Comparison of ENCODE assay signal across 16 cellular contexts in the genomic region with DNA sequence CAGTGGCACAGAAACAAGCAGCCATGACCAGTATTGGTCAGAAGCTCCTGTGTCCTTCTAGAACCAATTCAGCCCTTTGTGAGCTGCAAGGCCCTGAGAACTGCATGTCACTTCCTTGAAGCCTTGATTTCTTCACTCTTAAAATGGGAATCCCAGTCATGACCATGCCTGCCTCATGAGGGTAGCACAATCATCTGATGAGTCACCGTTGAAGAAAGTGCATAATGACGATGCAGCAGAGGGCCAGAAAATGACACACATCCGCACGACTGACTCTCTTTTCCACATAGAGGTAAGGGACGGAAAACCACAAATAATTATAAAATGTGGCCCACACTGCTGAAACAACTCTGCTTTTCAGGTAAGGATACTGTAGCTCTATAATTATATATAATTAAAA.
DNase-seq lines count a peak whose midpoint lies in the region; ATAC-seq, FAIRE-seq and TF ChIP-seq lines count a peak whose summit lies in the region.
"Had no signal": no experiment of that assay in that cellular context is flagged by ENCODE, and none has a peak within 500 bp of the region (broad histone marks: within the 10 kb centered on the region; RNA-seq: fewer than 3 reads in every experiment).

No MANE protein-coding gene starts in this region.

- H3K79me2 ChIP-seq in PC-3 (ENCODE audit: low read length): no peaks in the 10 kb centered on the region
- H3K79me2 ChIP-seq: parathyroid adenoma had no signal

- H2AFZ ChIP-seq in PC-3 (ENCODE audit: low read length): no peak overlapping the region
- H2AFZ ChIP-seq: parathyroid adenoma had no signal

- H3K27ac ChIP-seq in PC-3 (ENCODE audit: low read length) (no peak overlapping the region), adrenal gland (no peak overlapping the region)
- H3K27ac ChIP-seq: BLaER1, parathyroid adenoma had no signal

- H3K9me3 ChIP-seq in PC-3 (ENCODE audit: low read length) (no peaks in the 10 kb centered on the region), adrenal gland (replicated peaks in 1 of 3) (no peaks in the 10 kb centered on the region)
- H3K9me3 ChIP-seq: BLaER1, SK-N-SH had no signal

- H3K9ac ChIP-seq in PC-3 (ENCODE audit: low read length): no peak overlapping the region
- H3K9ac ChIP-seq: BLaER1, parathyroid adenoma, SK-N-SH had no signal

- intact Hi-C loops in PC-3 (cut with micrococcal nuclease): no loop called here
- intact Hi-C loops in adrenal gland (cut with DNase I): no loop called here

- H3K4me2 ChIP-seq in PC-3 (ENCODE audit: low read length): no peak overlapping the region
- H3K4me2 ChIP-seq: BLaER1, SK-N-SH had no signal

- H3K9me2 ChIP-seq in PC-3 (replicated peaks; ENCODE audit: low read length): no peaks in the 10 kb centered on the region
- H3K9me2 ChIP-seq: SK-N-SH had no signal

- CTCF ChIA-PET in PC-3 (lab: Charles Lee): no interaction called here

- no peak for TF ChIP-seq POLR2A in adrenal gland (IDR thresholded peaks at IDR 0.05)

- no peaks in the 10 kb centered on the region for H3K4me1 ChIP-seq in PC-3 (ENCODE audit: insufficient read depth, low read length)
- no peaks in the 10 kb centered on the region for H3K4me1 ChIP-seq in adrenal gland (replicated peaks in 1 of 2)
- H3K4me1 ChIP-seq: BLaER1, parathyroid adenoma had no signal

- FAIRE-seq in urothelium cell line (lab: Jason Lieb, UNC): no peak
- FAIRE-seq: frontal cortex, HTR-8/SVneo had no signal

- H4K20me1 ChIP-seq in PC-3 (ENCODE audit: low read length): no peaks in the 10 kb centered on the region
- H4K20me1 ChIP-seq: BLaER1 had no signal

- H3K27me3 ChIP-seq in PC-3 (ENCODE audit: low read length) (no peaks in the 10 kb centered on the region), adrenal gland (no peaks in the 10 kb centered on the region)
- H3K27me3 ChIP-seq: BLaER1 had no signal

- ATAC-seq in PC-3: no peak
- ATAC-seq in GM19023 (IDR thresholded peaks at IDR 0.05; ENCODE audit: unreplicated experiment): no peak

- BruUV-seq in PC-3 (replicated peaks; lab: Mats Ljungman, UMichigan): no TSS peak

- POLR2A ChIA-PET in PC-3 (lab: Charles Lee; ENCODE audit: unreplicated experiment): no interaction called here

- H3K4me3 ChIP-seq in PC-3 (ENCODE audit: low read length) (no peak overlapping the region), epithelial cell of esophagus (ENCODE audit: low read length) (no peak overlapping the region), adrenal gland (no peak overlapping the region)
- H3K4me3 ChIP-seq: BLaER1 had no signal

- H3F3A ChIP-seq in PC-3 (ENCODE audit: low read length, unreplicated experiment): no peaks in the 10 kb centered on the region

- no peaks in the 10 kb centered on the region for H3K36me3 ChIP-seq in PC-3 (ENCODE audit: low read depth, low read length)
- H3K36me3 ChIP-seq in adrenal gland (replicated peaks in 1 of 2): no peaks in the 10 kb centered on the region
- H3K36me3 ChIP-seq: BLaER1 had no signal

- 78 to 87% (median 83%) methylated on average over 5 of the region's 5 CpGs for WGBS in adrenal gland, 4 donors

- TF ChIP-seq CTCF in PC-3 (conservative IDR thresholded peaks at IDR 0.05; ENCODE audit: low read depth, low read length): no peak
- TF ChIP-seq CTCF in epithelial cell of esophagus (IDR thresholded peaks at IDR 0.05; ENCODE audit: insufficient read depth, low read depth, low read length, missing control alignments): no peak
- TF ChIP-seq CTCF in adrenal gland (IDR thresholded peaks at IDR 0.05): no peak

- peak; percentile 38 for DNase-seq in stimulated activated CD4-positive, alpha-beta T cell treated with anti-CD3 and anti-CD28 coated beads, Interleukin-15, amount 100 ng/mL, for 24 hours
- DNase-seq in stimulated activated CD4-positive, alpha-beta T cell treated with anti-CD3 and anti-CD28 coated beads, Interleukin-4, amount 100 ng/mL, for 1 hour: no peak
- DNase-seq in PC-3 (peak; percentile 7), epithelial cell of esophagus (ENCODE audit: low read depth) (peak; percentile 96), urothelium cell line (ENCODE audit: low spot score) (peak; percentile 27), adrenal gland (no peak), CD1c-positive myeloid dendritic cell (ENCODE audit: extremely low spot score) (no peak)
- DNase-seq: DMS153, NCI-H187 treated with DMSO at 0.1 percent for 48 hours, NCI-H446, SK-N-SH had no signal

Comparison
In these comparisons a context has a peak if more than half of its experiments do, and no peak if none do; other contexts are left out.
1. DNase-seq: peak in stimulated activated CD4-positive, alpha-beta T cell treated with anti-CD3 and anti-CD28 coated beads, Interleukin-15, amount 100 ng/mL, for 24 hours (single experiment), PC-3 (single experiment), epithelial cell of esophagus (single experiment) and urothelium cell line (single experiment); none in stimulated activated CD4-positive, alpha-beta T cell treated with anti-CD3 and anti-CD28 coated beads, Interleukin-4, amount 100 ng/mL, for 1 hour (single experiment), adrenal gland (0 of 7) and CD1c-positive myeloid dendritic cell (single experiment).